9 cellular contexts compared by ENCODE assay signal in the genomic region with DNA sequence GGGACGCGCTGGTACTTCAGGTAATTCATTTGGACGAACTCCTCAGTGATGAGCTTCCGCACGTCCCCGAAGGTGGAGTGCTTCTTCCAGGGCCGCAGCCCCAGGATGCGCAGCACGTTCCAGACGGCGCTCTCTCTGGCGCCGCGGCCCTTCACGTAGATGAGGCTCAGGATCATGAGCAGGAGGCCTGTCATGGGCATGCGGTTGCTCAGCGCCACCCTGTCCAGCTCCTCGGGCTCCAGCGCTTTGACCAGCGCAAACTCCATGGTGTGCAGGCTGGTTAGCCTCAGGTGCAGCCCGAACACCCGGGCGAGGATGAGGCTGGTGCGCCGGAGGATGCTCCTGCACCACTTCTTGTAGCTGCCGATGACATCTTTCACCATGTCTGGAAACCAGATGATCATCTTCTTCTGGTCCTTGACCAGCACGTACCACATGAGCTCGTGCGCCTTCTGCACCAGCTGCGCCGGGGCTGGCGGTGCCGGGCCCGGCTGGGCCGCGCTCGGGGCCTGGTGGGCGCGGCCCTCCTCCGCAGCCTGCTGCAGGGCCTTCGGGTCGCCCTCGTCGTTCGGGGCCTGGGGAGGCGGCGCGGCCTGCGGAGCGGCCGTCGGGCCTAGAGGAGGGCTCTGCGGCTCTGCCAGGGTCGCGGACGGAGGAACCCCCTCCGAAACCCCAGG. TPM values are rescaled to one million over a fixed set of nuclear protein-coding genes. Genes with fewer than 3 reads are reported as not detected.
A peak's percentile ranks its signal among the peaks of the same experiment; 100 is the strongest.
DNase-seq lines count a peak whose midpoint lies in the region; ATAC-seq, FAIRE-seq and TF ChIP-seq lines count a peak whose summit lies in the region.
"Had no signal": no experiment of that assay in that cellular context is flagged by ENCODE, and none has a peak within 500 bp of the region (broad histone marks: within the 10 kb centered on the region; RNA-seq: fewer than 3 reads in every experiment).

No MANE protein-coding gene starts in this region.

- DNase-seq in H7: peak; percentile 54
- DNase-seq in bronchial epithelial cell (ENCODE audit: low read depth): no peak
- peak; percentile 21 for DNase-seq in iris pigment epithelial cell (ENCODE audit: low read depth)
- no peak for DNase-seq in frontal cortex (ENCODE audit: low spot score in 2 of 2)
- DNase-seq in DMS79 (lab: John Stamatoyannopoulos, UW): no peak
- no peak for DNase-seq in activated CD4-positive, alpha-beta T cell treated with anti-CD3 and anti-CD28 coated beads for 36 hours
- DNase-seq: activated B cell treated with CpG ODN at 0.5 μM for 24 hours had no signal

- H3K27me3 ChIP-seq in H7 (ENCODE audit: control insufficient read depth, insufficient read depth, low read length): no peaks in the 10 kb centered on the region
- H3K27me3 ChIP-seq in bronchial epithelial cell (ENCODE audit: control insufficient read depth, insufficient read depth, low read length): no peaks in the 10 kb centered on the region
- H3K27me3 ChIP-seq in skeletal muscle satellite cell (ENCODE audit: control insufficient read depth, insufficient read depth, low read length): no peaks in the 10 kb centered on the region

- peaks cover 7% of the 10 kb centered on the region for H3K9me3 ChIP-seq in skeletal muscle satellite cell (replicated peaks; ENCODE audit: low read length)

- H3K27me3 Mint-ChIP-seq in activated CD4-positive, alpha-beta T cell treated with anti-CD3 and anti-CD28 coated beads for 36 hours: peaks cover 2% of the 10 kb centered on the region
- H3K27me3 Mint-ChIP-seq: activated B cell treated with CpG ODN at 0.5 μM for 24 hours had no signal

- peaks cover 4% of the 10 kb centered on the region for H3K9me3 Mint-ChIP-seq in activated CD4-positive, alpha-beta T cell treated with anti-CD3 and anti-CD28 coated beads for 36 hours (ENCODE audit: low read depth)
- H3K9me3 Mint-ChIP-seq: activated B cell treated with CpG ODN at 0.5 μM for 24 hours had no signal

- POLR2A ChIA-PET in activated CD4-positive, alpha-beta T cell treated with anti-CD3 and anti-CD28 coated beads for 36 hours (lab: Charles Lee): no interaction called here

- H3K27ac Mint-ChIP-seq in activated CD4-positive, alpha-beta T cell treated with anti-CD3 and anti-CD28 coated beads for 36 hours: no peak overlapping the region
- H3K27ac Mint-ChIP-seq: activated B cell treated with CpG ODN at 0.5 μM for 24 hours had no signal

- H3K4me3 Mint-ChIP-seq in activated CD4-positive, alpha-beta T cell treated with anti-CD3 and anti-CD28 coated beads for 36 hours: no peak overlapping the region
- H3K4me3 Mint-ChIP-seq: activated B cell treated with CpG ODN at 0.5 μM for 24 hours had no signal

- intact Hi-C loops in activated CD4-positive, alpha-beta T cell treated with anti-CD3 and anti-CD28 coated beads for 36 hours (cut with DNase I, micrococcal nuclease): no loop called here

- FAIRE-seq in bronchial epithelial cell (lab: Jason Lieb, UNC): no peak
- no peak for FAIRE-seq in frontal cortex (lab: Jason Lieb, UNC)

- no peaks in the 10 kb centered on the region for H3K4me1 ChIP-seq in skeletal muscle satellite cell (ENCODE audit: control insufficient read depth, insufficient read depth, low read length)

- peak overlapping the region; percentile 63 for H3K4me3 ChIP-seq in H7 (ENCODE audit: insufficient read depth, low read depth, low read length)
- peak overlapping the region; percentile 28 for H3K4me3 ChIP-seq in bronchial epithelial cell (ENCODE audit: low read depth, low read length)
- H3K4me3 ChIP-seq in skeletal muscle satellite cell (ENCODE audit: low read length): peak overlapping the region; percentile 65

- no peaks in the 10 kb centered on the region for H3K36me3 Mint-ChIP-seq in activated CD4-positive, alpha-beta T cell treated with anti-CD3 and anti-CD28 coated beads for 36 hours (ENCODE audit: low read depth)

- peak overlapping the region; percentile 76 for H3K4me2 ChIP-seq in skeletal muscle satellite cell (ENCODE audit: low read length)

- no peaks in the 10 kb centered on the region; the same call in 1 of the 2 replicates for H3K36me3 ChIP-seq in H7 (replicated peaks; ENCODE audit: control insufficient read depth, insufficient read depth, low read length)
- H3K36me3 ChIP-seq in bronchial epithelial cell (ENCODE audit: control insufficient read depth, insufficient read depth, low read length): no peaks in the 10 kb centered on the region
- H3K36me3 ChIP-seq in skeletal muscle satellite cell (ENCODE audit: insufficient read depth, low read length): no peaks in the 10 kb centered on the region

- ATAC-seq in activated CD4-positive, alpha-beta T cell treated with anti-CD3 and anti-CD28 coated beads for 36 hours: no peak
- no peak for ATAC-seq in GM21529 (IDR thresholded peaks at IDR 0.05; ENCODE audit: unreplicated experiment)

- no peak overlapping the region for H3K9ac ChIP-seq in skeletal muscle satellite cell (ENCODE audit: low read depth, low read length)

- TF ChIP-seq CTCF in bronchial epithelial cell (IDR thresholded peaks at IDR 0.05; ENCODE audit: insufficient read depth, low read length, severe bottlenecking): no peak

- CTCF ChIA-PET in activated CD4-positive, alpha-beta T cell treated with anti-CD3 and anti-CD28 coated beads for 36 hours (lab: Charles Lee): interaction anchor here (0.7 kb wide), 1 partner anchor 11 kb away, joined by 3 read pairs; no protein-coding TSS in a partner anchor

- no peaks in the 10 kb centered on the region for H3K4me1 Mint-ChIP-seq in activated CD4-positive, alpha-beta T cell treated with anti-CD3 and anti-CD28 coated beads for 36 hours
- H3K4me1 Mint-ChIP-seq: activated B cell treated with CpG ODN at 0.5 μM for 24 hours had no signal

RNA-seq across cellular contexts. Expression of a gene that starts 0.5 kb away (rescaled TPM):
- total RNA-seq in H7 (2014; rRNA removed; shearing (Covaris generic)): 42.8 and 53.5 TPM in 2 replicates
- total RNA-seq in bronchial epithelial cell (10.0 and 10.9 TPM in 2 replicates), frontal cortex (97.0 TPM)
- total RNA-seq in skeletal muscle satellite cell (2012; rRNA removed): 57.8 and 59.6 TPM in 2 replicates
- 1 to 10 TPM; 1.2 to 1.9 TPM for total RNA-seq in activated CD4-positive, alpha-beta T cell treated with anti-CD3 and anti-CD28 coated beads for 36 hours
- total RNA-seq: activated B cell treated with CpG ODN at 0.5 μM for 24 hours had no signal

RNA-seq across cellular contexts. Expression of a gene that starts 38.9 kb away (rescaled TPM):
- total RNA-seq in H7 (2014; rRNA removed; shearing (Covaris generic)): 1.1 and 1.7 TPM in 2 replicates
- total RNA-seq in bronchial epithelial cell: not detected in 2 replicates
- total RNA-seq in skeletal muscle satellite cell (2012; rRNA removed): under 0.01 and 0.22 TPM in 2 replicates
- 2.4 TPM for total RNA-seq in frontal cortex
- total RNA-seq in activated CD4-positive, alpha-beta T cell treated with anti-CD3 and anti-CD28 coated beads for 36 hours: not detected
- total RNA-seq: activated B cell treated with CpG ODN at 0.5 μM for 24 hours had no signal

Comparison
In these comparisons a context has a peak if more than half of its experiments do, and no peak if none do; other contexts are left out.
1. DNase-seq: peak in H7 (single experiment) and iris pigment epithelial cell (single experiment); none in bronchial epithelial cell (single experiment), frontal cortex (0 of 2), DMS79 (single experiment) and activated CD4-positive, alpha-beta T cell treated with anti-CD3 and anti-CD28 coated beads for 36 hours (single experiment).
2. Peak in every context shown above with its lines, with median percentiles within 50 percentile points of each other: H3K4me3 ChIP-seq.